Comparison of ENCODE assay signal across 1 cellular context in genomic region chr20:3672864-3673550, GRCh38.
TF ChIP-seq lines count a peak whose summit lies in the region.

No MANE protein-coding gene starts in this region.

TF ChIP-seq in K562, 482 proteins besides CTCF, POLR2A, EP300 and RAD21:
- TF ChIP-seq IRF9 (tag; IDR thresholded peaks at IDR 0.05), result no peak
- TF ChIP-seq RBM25 (IDR thresholded peaks at IDR 0.05; ENCODE audit: low read depth, low read length, severe bottlenecking), result peak; percentile 13
